In genomic region chr3:38030126-38031021, GRCh38 we compare ENCODE assay signal across 8 cellular contexts. TPM values are rescaled to one million over a fixed set of nuclear protein-coding genes. Genes with fewer than 3 reads are reported as not detected.
DNase-seq lines count a peak whose midpoint lies in the region; ATAC-seq and TF ChIP-seq lines count a peak whose summit lies in the region.

No MANE protein-coding gene starts in this region.

- intact Hi-C loops in HCT116 (cut with micrococcal nuclease), result no loop called here

- TF ChIP-seq RAD21 in HCT116 (IDR thresholded peaks at IDR 0.05; ENCODE audit: low read depth), result no peak

- H3K79me2 ChIP-seq in HCT116 (ENCODE audit: insufficient read depth, low read length), result no peaks in the 10 kb centered on the region

- H3K27ac ChIP-seq in HCT116 (ENCODE audit: low read depth, low read length) (peak overlapping the region; percentile 35), angular gyrus (ENCODE audit: low read depth, low read length) (peak overlapping the region; percentile 85), skin epidermis (peak overlapping the region; percentile 38 to 93 (median 76))

- no peak for TF ChIP-seq CTCF in HCT116 (IDR thresholded peaks at IDR 0.05 in 2 of 3, conservative IDR thresholded peaks at IDR 0.05 in 1 of 3; ENCODE audit: borderline replicate concordance in 1 of 3, insufficient read depth in 1 of 3, low read depth in 2 of 3, low read length in 2 of 3)

- DNase-seq in HCT116 (ENCODE audit: low read depth, low spot score), result no peak
- no peak for DNase-seq in immature natural killer cell
- DNase-seq in stimulated activated CD4-positive, alpha-beta T cell treated with anti-CD3 and anti-CD28 coated beads, Interleukin-2, amount 100 ng/mL, for 24 hours, result no peak
- no peak for DNase-seq in SW 1271 (lab: John Stamatoyannopoulos, UW)
- DNase-seq in OCI-M2 (lab: John Stamatoyannopoulos, UW; ENCODE audit: unreplicated experiment), result no peak
- no peak for DNase-seq in DMS153 treated with DMSO at 0.1 percent for 48 hours (lab: John Stamatoyannopoulos, UW; ENCODE audit: unreplicated experiment)

- H3K4me3 Mint-ChIP-seq in immature natural killer cell, result peak overlapping the region; percentile 40 to 64 (median 56)

- H3K4me2 ChIP-seq in HCT116 (ENCODE audit: low read length), result peak overlapping the region; percentile 76

- peaks cover 14 to 19% of the 10 kb centered on the region in 2 donors for H3K4me1 Mint-ChIP-seq in immature natural killer cell

- no peaks in the 10 kb centered on the region for H3K9me3 ChIP-seq in HCT116 (ENCODE audit: control insufficient read depth in 1 of 2, insufficient read depth in 1 of 2, low read depth in 1 of 2, low read length in 2 of 2)

- peak overlapping the region in 3 of 6 donors; percentile 60 to 79 (median 76) for H3K27ac Mint-ChIP-seq in immature natural killer cell

- no peak for TF ChIP-seq POLR2A in HCT116 (IDR thresholded peaks at IDR 0.05; ENCODE audit: borderline replicate concordance, extremely low read depth, insufficient read depth, insufficient read length)

- POLR2A ChIA-PET in HCT116 (lab: Charles Lee), result interaction anchor here (0.7 kb wide), 1 partner anchor 108 kb away, joined by 3 read pairs; no protein-coding TSS in a partner anchor

- peaks cover 29 to 42% of the 10 kb centered on the region in 2 experiments for H3K4me1 ChIP-seq in HCT116 (ENCODE audit: control insufficient read depth in 1 of 2, insufficient read depth in 2 of 2, low read length in 2 of 2)

- peaks cover 0 to 2% (median 0%) of the 10 kb centered on the region in 6 donors for H3K9me3 Mint-ChIP-seq in immature natural killer cell

- peak overlapping the region; percentile 30 to 41 for H3K4me3 ChIP-seq in HCT116 (replicated peaks in 1 of 2; ENCODE audit: low read depth in 1 of 2, low read length in 2 of 2)
- H3K4me3 ChIP-seq in skin epidermis, result peak overlapping the region; percentile 49 to 70 (median 57)

- RAD21 ChIA-PET in HCT116 (lab: Charles Lee; ENCODE audit: low non-redundant PET in 1 of 2, low total read pairs in 2 of 2, uncharacterized antibody in 2 of 2, unreplicated experiment in 2 of 2), result no interaction called here

- no TSS peak for BruUV-seq in HCT116 (replicated peaks; lab: Mats Ljungman, UMichigan)

- CTCF ChIA-PET in HCT116 (lab: Charles Lee), result no interaction called here

- peaks cover 0 to 7% (median 3%) of the 10 kb centered on the region in 3 donors for H3K27me3 Mint-ChIP-seq in immature natural killer cell (ENCODE audit: low read depth in 3 of 3)

- H3K9me2 ChIP-seq in HCT116 (ENCODE audit: insufficient read depth), result no peaks in the 10 kb centered on the region

- H3K9ac ChIP-seq in HCT116 (ENCODE audit: low read length), result peak overlapping the region; percentile 45

- H3K36me3 ChIP-seq in HCT116 (ENCODE audit: control insufficient read depth in 1 of 2, insufficient read depth in 2 of 2, low read length in 2 of 2), result no peaks in the 10 kb centered on the region

- H4K20me1 ChIP-seq in HCT116 (ENCODE audit: insufficient read depth), result no peaks in the 10 kb centered on the region

- peaks cover 0 to 3% (median 0%) of the 10 kb centered on the region in 3 donors for H3K36me3 Mint-ChIP-seq in immature natural killer cell

- ATAC-seq in HCT116, result peak; percentile 28; the same call in 1 of the 2 replicates

- peak overlapping the region; percentile 64 for H2AFZ ChIP-seq in HCT116 (ENCODE audit: low read depth, low read length, poor library complexity, severe bottlenecking)

- H3K27me3 ChIP-seq in HCT116 (ENCODE audit: insufficient read depth, low read length), result no peaks in the 10 kb centered on the region

TF ChIP-seq in HCT116, 20 proteins besides CTCF, POLR2A, EP300 and RAD21:
- TF ChIP-seq CBX3 (IDR thresholded peaks at IDR 0.05; ENCODE audit: low read depth), result no peak
- TF ChIP-seq SRF (IDR thresholded peaks at IDR 0.05; ENCODE audit: low read depth), result no peak
- TF ChIP-seq FOSL1 (IDR thresholded peaks at IDR 0.05; ENCODE audit: low read depth), result no peak
- TF ChIP-seq JUND (IDR thresholded peaks at IDR 0.05), result no peak

RNA-seq across cellular contexts. Expression of gene PLCD1, which starts 0.9 kb away (rescaled TPM):
- 15.9 TPM for total RNA-seq in HCT116 (2021; ENCODE audit: unreplicated experiment)
- 15.8 TPM in 2 replicates for polyA plus RNA-seq in HCT116 (2012)
- polyA plus RNA-seq in immature natural killer cell, result 10 to 100 TPM; 11.6 to 18.0 (median 12.1) TPM

RNA-seq across cellular contexts. Expression of gene DLEC1, which starts 8.6 kb away (rescaled TPM):
- total RNA-seq in HCT116 (2021; ENCODE audit: unreplicated experiment), result 0.61 TPM
- polyA plus RNA-seq in HCT116 (2012), result 0.22 and 0.30 TPM in 2 replicates
- polyA plus RNA-seq in immature natural killer cell, result 1 to 10 TPM in 1 of 3 donors, under 1 TPM in 2; 0.16 to 2.4 (median 0.84) TPM

RNA-seq across cellular contexts. Expression of gene VILL, which starts 39.8 kb away (rescaled TPM):
- 1.2 TPM for total RNA-seq in HCT116 (2021; ENCODE audit: unreplicated experiment)
- 1.3 and 1.5 TPM in 2 replicates for polyA plus RNA-seq in HCT116 (2012)
- 10 to 100 TPM; 12.9 to 15.7 (median 14.6) TPM for polyA plus RNA-seq in immature natural killer cell

Comparison
In these comparisons a context has a peak if more than half of its experiments do, and no peak if none do; other contexts are left out.
1. H3K27ac ChIP-seq: peak in every context shown above with its lines; median percentile 85 in angular gyrus; 76 in skin epidermis; 35 in HCT116.